ENCODE assay signal across 25 cellular contexts in genomic region chr17:76085731-76086366, GRCh38. TPM values are rescaled to one million over a fixed set of nuclear protein-coding genes. Genes with fewer than 3 reads are reported as not detected.
DNase-seq lines count a peak whose midpoint lies in the region; ATAC-seq, FAIRE-seq and TF ChIP-seq lines count a peak whose summit lies in the region.
"Had no signal": no experiment of that assay in that cellular context is flagged by ENCODE, and none has a peak within 500 bp of the region (broad histone marks: within the 10 kb centered on the region; RNA-seq: fewer than 3 reads in every experiment).

No MANE protein-coding gene starts in this region.

- H2BK12ac ChIP-seq in neuronal stem cell (ENCODE audit: low read length) = no peak overlapping the region

- H3K14ac ChIP-seq in neuronal stem cell (ENCODE audit: low read length) = no peak overlapping the region

- peak overlapping the region in 1 of 2 experiments; percentile 43; a peak in 1 of 4 replicates for H3K9ac ChIP-seq in K562 (ENCODE audit: insufficient read depth in 1 of 2, low read depth in 2 of 2, low read length in 2 of 2)
- H3K9ac ChIP-seq in neuronal stem cell (ENCODE audit: low read depth, low read length, poor library complexity) = peak overlapping the region; percentile 50
- H3K9ac ChIP-seq: BLaER1 treated with 17β-estradiol and CSF1 and Interleukin-3, amounts not matched to agents 10 nM and 100 nM had no signal

- BruUV-seq in K562 (replicated peaks; lab: Mats Ljungman, UMichigan) (no TSS peak), Caco-2 (replicated peaks; lab: Mats Ljungman, UMichigan) (no TSS peak)

- no peak overlapping the region for H3K23ac ChIP-seq in neuronal stem cell (ENCODE audit: low read depth, low read length, poor library complexity)

- no peaks in the 10 kb centered on the region for H3K27me3 ChIP-seq in CD4-positive, alpha-beta T cell (ENCODE audit: control insufficient read depth, insufficient read depth, low read length)
- no peaks in the 10 kb centered on the region for H3K27me3 ChIP-seq in K562 (ENCODE audit: control insufficient read depth in 2 of 2, insufficient read depth in 2 of 2, low read length in 2 of 2)
- peaks cover 0 to 3% (median 0%) of the 10 kb centered on the region in 3 experiments for H3K27me3 ChIP-seq in neuronal stem cell (ENCODE audit: control insufficient read depth in 3 of 3, insufficient read depth in 3 of 3, low read depth in 1 of 3, low read length in 3 of 3)
- no peaks in the 10 kb centered on the region for H3K27me3 ChIP-seq in Peyer's patch
- H3K27me3 ChIP-seq in transverse colon = no peaks in the 10 kb centered on the region
- H3K27me3 ChIP-seq in Caco-2 (replicated peaks; ENCODE audit: control insufficient read depth, insufficient read depth, low read length) = no peaks in the 10 kb centered on the region

- H2BK15ac ChIP-seq in neuronal stem cell (ENCODE audit: low read length) = no peak overlapping the region

- no peaks in the 10 kb centered on the region for H3K79me1 ChIP-seq in neuronal stem cell (ENCODE audit: low read depth, low read length)

- H3K4me2 ChIP-seq in K562 (ENCODE audit: insufficient read depth, low read length) (no peak overlapping the region), neuronal stem cell (ENCODE audit: insufficient read depth, low read length, poor library complexity, severe bottlenecking) (no peak overlapping the region)
- H3K4me2 ChIP-seq: BLaER1 treated with 17β-estradiol and CSF1 and Interleukin-3, amounts not matched to agents 10 nM and 100 nM had no signal

- no peak overlapping the region for H3K4ac ChIP-seq in neuronal stem cell (ENCODE audit: low read length)

- TF ChIP-seq EP300 in K562 (IDR thresholded peaks at IDR 0.05; ENCODE audit: low read length) = no peak
- TF ChIP-seq EP300 in transverse colon (IDR thresholded peaks at IDR 0.05; ENCODE audit: low read depth) = no peak

- no peak overlapping the region for H4K91ac ChIP-seq in neuronal stem cell (ENCODE audit: low read depth, low read length, poor library complexity)

- in situ Hi-C loops in GM13976 (cut with MboI; ENCODE audit: low sequenced_read_pairs, unreplicated experiment) = no loop called here
- in situ Hi-C loops in K562 (cut with MboI) = no loop called here
- in situ Hi-C loops in transverse colon (cut with MboI; ENCODE audit: low pct_ligation_motif_present in 1 of 4, low pct_unique_long_range_greater_than_20kb in 1 of 4, low sequenced_read_pairs in 3 of 4) = no loop called here

- H3K9me3 ChIP-seq in CD4-positive, alpha-beta T cell (ENCODE audit: control insufficient read depth, low read length) = no peaks in the 10 kb centered on the region
- no peaks in the 10 kb centered on the region for H3K9me3 ChIP-seq in K562 (replicated peaks; ENCODE audit: control insufficient read depth, insufficient read depth, low read depth, low read length)
- no peaks in the 10 kb centered on the region for H3K9me3 ChIP-seq in neuronal stem cell (replicated peaks in 1 of 2; ENCODE audit: control insufficient read depth in 2 of 2, insufficient read depth in 1 of 2, low read depth in 1 of 2, low read length in 2 of 2)
- H3K9me3 ChIP-seq in Peyer's patch = no peaks in the 10 kb centered on the region
- no peaks in the 10 kb centered on the region for H3K9me3 ChIP-seq in transverse colon
- H3K9me3 ChIP-seq in Caco-2 = no peaks in the 10 kb centered on the region
- H3K9me3 ChIP-seq: BLaER1 treated with 17β-estradiol and CSF1 and Interleukin-3, amounts not matched to agents 10 nM and 100 nM; HAP-1; SJSA1 had no signal

- H3K36me3 ChIP-seq in K562 (ENCODE audit: control insufficient read depth, insufficient read depth, low read length) (peaks cover 74% of the 10 kb centered on the region; the same call in 2 of the 3 replicates), neuronal stem cell (replicated peaks in 1 of 2; ENCODE audit: control insufficient read depth in 2 of 2, insufficient read depth in 2 of 2, low read length in 2 of 2) (peaks cover 52 to 89% of the 10 kb centered on the region in 2 donors), Peyer's patch (peaks cover 0 to 85% (median 0%) of the 10 kb centered on the region in 3 donors), transverse colon (peaks cover 0 to 46% (median 22%) of the 10 kb centered on the region in 4 donors), Caco-2 (ENCODE audit: control insufficient read depth, insufficient read depth, low read length) (peaks cover 5% of the 10 kb centered on the region)

- H3K27ac ChIP-seq in CD4-positive, alpha-beta T cell (ENCODE audit: low read depth, low read length) = peak overlapping the region; percentile 2
- no peak overlapping the region for H3K27ac ChIP-seq in K562 (ENCODE audit: extremely low read depth, low read depth, low read length)
- H3K27ac ChIP-seq in neuronal stem cell (replicated peaks; ENCODE audit: low read length) = no peak overlapping the region
- H3K27ac ChIP-seq in Peyer's patch = no peak overlapping the region
- H3K27ac ChIP-seq in transverse colon = no peak overlapping the region
- H3K27ac ChIP-seq: BLaER1 treated with 17β-estradiol and CSF1 and Interleukin-3, amounts not matched to agents 10 nM and 100 nM; SJSA1 had no signal

- 0 out of 2 replicates have a peak, but pooled peaks cover 5% of the 10 kb centered on the region for H4K20me1 ChIP-seq in K562 (replicated peaks; ENCODE audit: control insufficient read depth, insufficient read depth, low read length)

- no peak overlapping the region for H2BK5ac ChIP-seq in neuronal stem cell (ENCODE audit: low read length)

- H2AK5ac ChIP-seq in neuronal stem cell (ENCODE audit: low read depth, low read length) = no peak overlapping the region

- H3K4me3 Mint-ChIP-seq in CD4-positive, alpha-beta T cell = no peak overlapping the region
- no peak overlapping the region for H3K4me3 Mint-ChIP-seq in Caco-2 (ENCODE audit: unreplicated experiment)
- H3K4me3 Mint-ChIP-seq: CD8-positive, alpha-beta T cell had no signal

- TF ChIP-seq RAD21 in K562 (CRISPR knock-in tag; conservative IDR thresholded peaks at IDR 0.05 in 1 of 2, IDR thresholded peaks at IDR 0.05 in 1 of 2) = no peak

- CTCF ChIA-PET in CD4-positive, alpha-beta T cell (lab: Charles Lee) = no interaction called here
- CTCF ChIA-PET in K562 (lab: Yijun Ruan, JAX; ENCODE audit: low intra/inter-chr PET ratio) = no interaction called here
- CTCF ChIA-PET in Caco-2 (lab: Charles Lee) = interaction anchor here (0.9 kb wide), 1 partner anchor 24 kb away, joined by 6 read pairs; no protein-coding TSS in a partner anchor

- H3K27ac Mint-ChIP-seq in CD4-positive, alpha-beta T cell = no peak overlapping the region
- no peak overlapping the region for H3K27ac Mint-ChIP-seq in Caco-2 (ENCODE audit: unreplicated experiment)
- H3K27ac Mint-ChIP-seq: CD8-positive, alpha-beta T cell had no signal

- intact Hi-C loops in CD4-positive, alpha-beta T cell (cut with DNase I, micrococcal nuclease) = no loop called here
- intact Hi-C loops in K562 (cut with micrococcal nuclease) (no loop called here), transverse colon (cut with DNase I; ENCODE audit: low total_unique reads) (no loop called here), Caco-2 (cut with micrococcal nuclease; ENCODE audit: unreplicated experiment) (no loop called here)

- no peaks in the 10 kb centered on the region for H3K9me3 Mint-ChIP-seq in CD4-positive, alpha-beta T cell
- H3K9me3 Mint-ChIP-seq in Caco-2 (ENCODE audit: unreplicated experiment) = no peaks in the 10 kb centered on the region
- H3K9me3 Mint-ChIP-seq: CD8-positive, alpha-beta T cell had no signal

- DNase-seq in CD4-positive, alpha-beta T cell = no peak
- DNase-seq in GM13976 (ENCODE audit: low spot score) (peak; percentile 17), K562 (ENCODE audit: extremely low read depth in 1 of 4, low spot score in 3 of 4) (no peak), neuronal stem cell (ENCODE audit: low spot score) (no peak), Peyer's patch (no peak), transverse colon (no peak), Caco-2 (no peak)
- DNase-seq: ACHN; Calu3; CD8-positive, alpha-beta T cell; EL; GF-D8; KG1; NCI-H1092 treated with DMSO at 0.1 percent for 48 hours; NCI-H146; NCI-H2029; NCI-H2171; NCI-H345; NCI-H524; NCI-H82 had no signal

- H3K4me3 ChIP-seq in K562 (no peak overlapping the region), neuronal stem cell (ENCODE audit: low read length in 2 of 2) (no peak overlapping the region), Peyer's patch (no peak overlapping the region), transverse colon (no peak overlapping the region), Caco-2 (ENCODE audit: low read depth, low read length) (no peak overlapping the region)
- H3K4me3 ChIP-seq: BLaER1 treated with 17β-estradiol and CSF1 and Interleukin-3, amounts not matched to agents 10 nM and 100 nM; HAP-1; SJSA1 had no signal

- H2BK120ac ChIP-seq in neuronal stem cell (ENCODE audit: low read depth, low read length) = no peak overlapping the region

- H3K36me3 Mint-ChIP-seq in CD4-positive, alpha-beta T cell (ENCODE audit: low read depth) = peaks cover 62% of the 10 kb centered on the region
- peaks cover 50% of the 10 kb centered on the region for H3K36me3 Mint-ChIP-seq in Caco-2 (ENCODE audit: insufficient read depth, unreplicated experiment)

- TF ChIP-seq CTCF in CD4-positive, alpha-beta T cell (IDR thresholded peaks at IDR 0.05) = no peak
- TF ChIP-seq CTCF in GM13976 (IDR thresholded peaks at IDR 0.05; ENCODE audit: borderline replicate concordance, control extremely low read depth, extremely low read depth, insufficient read depth, missing control alignments) (no peak), K562 (IDR thresholded peaks at IDR 0.05 in 2 of 3, conservative IDR thresholded peaks at IDR 0.05 in 1 of 3; ENCODE audit: insufficient read depth in 2 of 3, low read depth in 1 of 3, low read length in 3 of 3) (no peak), Peyer's patch (IDR thresholded peaks at IDR 0.05) (no peak), transverse colon (IDR thresholded peaks at IDR 0.05) (no peak), Caco-2 (IDR thresholded peaks at IDR 0.05; ENCODE audit: insufficient read depth in 1 of 2, low read depth in 1 of 2, low read length in 1 of 2, severe bottlenecking in 1 of 2, unreplicated experiment in 1 of 2) (peak in 1 of 2 experiments; percentile 6)

- no peaks in the 10 kb centered on the region for H3K79me2 ChIP-seq in K562 (ENCODE audit: control insufficient read depth, insufficient read depth, low read length)

- WGBS in K562 (ENCODE audit: insufficient coverage, low coverage, missing lambda C conversion rate) = 89% methylated on average over 10 of the region's 13 CpGs
- no CpG with 5 or more reads among the region's 13 CpGs for WGBS in neuronal stem cell (ENCODE audit: extremely low coverage in 2 of 2, insufficient read length in 2 of 2, insufficient replicate concordance in 1 of 2), 2 donors
- 92 to 100% methylated on average over 1 to 12 of the region's 13 CpGs for WGBS in transverse colon (ENCODE audit: low coverage in 1 of 2), 2 donors

- no peak for FAIRE-seq in K562 (lab: Jason Lieb, UNC)
- FAIRE-seq: RCC 7860 had no signal

- no peaks in the 10 kb centered on the region for H3K4me1 Mint-ChIP-seq in CD4-positive, alpha-beta T cell (ENCODE audit: low read depth)
- no peaks in the 10 kb centered on the region for H3K4me1 Mint-ChIP-seq in Caco-2 (ENCODE audit: low read depth, unreplicated experiment)

- H3K9me1 ChIP-seq in K562 (ENCODE audit: control insufficient read depth, insufficient read depth, low read length) = no peaks in the 10 kb centered on the region

- no peak overlapping the region for H3K18ac ChIP-seq in neuronal stem cell (ENCODE audit: low read length)

- POLR2A ChIA-PET in CD4-positive, alpha-beta T cell (lab: Charles Lee) = no interaction called here
- POLR2A ChIA-PET in K562 (lab: Yijun Ruan, JAX) = interaction anchor here (1.2 to 1.4 kb wide), 3 partner anchors 8 to 13 kb away, joined by 4 read pairs; partner anchors contain the start of gene SRP68
- POLR2A ChIA-PET in Caco-2 (lab: Charles Lee) = interaction anchor here (0.6 to 1.0 kb wide), 2 partner anchors 13 to 197 kb away, joined by 3 to 7 read pairs; partner anchors contain the start of gene SRP68

- H3K27me3 Mint-ChIP-seq in CD4-positive, alpha-beta T cell = no peaks in the 10 kb centered on the region
- H3K27me3 Mint-ChIP-seq in Caco-2 (ENCODE audit: insufficient read depth, unreplicated experiment) = no peaks in the 10 kb centered on the region

- no peak overlapping the region for H4K8ac ChIP-seq in neuronal stem cell (ENCODE audit: low read depth, low read length)

- peaks cover 0 to 21% of the 10 kb centered on the region in 2 experiments; a peak in 1 of 5 replicates for H3K4me1 ChIP-seq in K562 (replicated peaks in 1 of 2; ENCODE audit: control insufficient read depth in 2 of 2, insufficient read depth in 2 of 2, low read length in 2 of 2)
- peaks cover 0 to 2% of the 10 kb centered on the region in 2 donors for H3K4me1 ChIP-seq in neuronal stem cell (ENCODE audit: control insufficient read depth in 2 of 2, insufficient read depth in 1 of 2, low read depth in 1 of 2, low read length in 2 of 2)
- H3K4me1 ChIP-seq in Peyer's patch = no peaks in the 10 kb centered on the region
- H3K4me1 ChIP-seq in transverse colon = no peaks in the 10 kb centered on the region
- no peaks in the 10 kb centered on the region for H3K4me1 ChIP-seq in Caco-2
- H3K4me1 ChIP-seq: HAP-1, SJSA1 had no signal

- no peak for ATAC-seq in CD4-positive, alpha-beta T cell (ENCODE audit: poor library complexity)
- no peak for ATAC-seq in K562
- ATAC-seq: CD8-positive, alpha-beta T cell; Right ventricle myocardium inferior had no signal

- no peak overlapping the region for H2AFZ ChIP-seq in K562 (ENCODE audit: low read depth, low read length)
- no peak overlapping the region for H2AFZ ChIP-seq in neuronal stem cell (ENCODE audit: low read length)

- no peak for TF ChIP-seq POLR2A in K562 (conservative IDR thresholded peaks at IDR 0.05)
- TF ChIP-seq POLR2A in Peyer's patch (IDR thresholded peaks at IDR 0.05) = no peak
- TF ChIP-seq POLR2A in transverse colon (IDR thresholded peaks at IDR 0.05) = no peak

RNA-seq across cellular contexts. Expression of gene ZACN, which starts 6.9 kb away (rescaled TPM):
- under 1 TPM; 0.69 to 0.98 TPM for total RNA-seq in CD4-positive, alpha-beta T cell
- total RNA-seq in K562 (2011; cell fraction: chromatin; rRNA removed; ENCODE audit: low replicate concordance) = 0.32 TPM in 1 of 2 replicates, not detected in the other
- total RNA-seq in K562 (2011; cell fraction: nucleolus; rRNA removed) = 0.13 TPM in 1 of 2 replicates, not detected in the other
- total RNA-seq in K562 (2011; cell fraction: nucleoplasm; rRNA removed) = not detected in 2 replicates
- not detected in 2 replicates for total RNA-seq in K562 (2014; rRNA removed)
- total RNA-seq in K562 (2014; rRNA removed; fragmentation: Illumina TruSeq; extraction: Trizol) = not detected in 2 replicates
- total RNA-seq in K562 (2015; rRNA removed; fragmentation: Illumina TruSeq; extraction: Trizol) = not detected in 2 replicates
- 0.07 TPM in 1 of 2 replicates, not detected in the other for total RNA-seq in K562 (2021)
- polyA plus RNA-seq in K562 (2011; rRNA removed) = not detected in 2 replicates
- polyA plus RNA-seq in K562 (2011; cell fraction: cytosol; rRNA removed) = not detected in 2 replicates
- 0.07 and 0.20 TPM in 2 replicates for polyA plus RNA-seq in K562 (2011; cell fraction: nucleus; rRNA removed)
- polyA plus RNA-seq in K562 (2012) = 3.9 and 6.5 TPM in 2 replicates
- polyA plus RNA-seq in K562 (2014; fragmentation: Illumina TruSeq; extraction: Trizol) = not detected in 2 replicates
- polyA plus RNA-seq in K562 (2014; fragmentation: Nextera tagmentation; extraction: Ambion mirVana) = not detected
- not detected in 2 replicates for polyA plus RNA-seq in K562 (2014; rRNA removed)
- not detected in 2 replicates for polyA minus RNA-seq in K562 (2011; rRNA and poly(A)+ RNA removed)
- polyA minus RNA-seq in K562 (2011; cell fraction: cytosol; rRNA and poly(A)+ RNA removed) = not detected in 2 replicates
- not detected in 2 replicates for polyA minus RNA-seq in K562 (2011; cell fraction: nucleus; rRNA and poly(A)+ RNA removed)
- polyA plus RNA-seq in neuronal stem cell (2013, experiment 1 of 2) = not detected
- polyA plus RNA-seq in neuronal stem cell (2013, experiment 2 of 2) = not detected
- total RNA-seq in Peyer's patch = not detected
- under 1 TPM in 1 of 4 donors, not detected in 3; 0.40 TPM for total RNA-seq in transverse colon
- total RNA-seq in Caco-2 (2022) = 0.34 TPM in 1 of 2 replicates, not detected in the other
- total RNA-seq: Right ventricle myocardium inferior, SJSA1 had no signal

RNA-seq across cellular contexts. Expression of gene GALR2, which starts 11.3 kb away (rescaled TPM):
- total RNA-seq in CD4-positive, alpha-beta T cell = 1 to 10 TPM in 1 of 2 experiments, under 1 TPM in 1; 0.59 to 1.0 TPM
- not detected in 2 replicates for total RNA-seq in K562 (2011; cell fraction: chromatin; rRNA removed; ENCODE audit: low replicate concordance)
- total RNA-seq in K562 (2011; cell fraction: nucleolus; rRNA removed) = 0.17 TPM in 1 of 2 replicates, not detected in the other
- total RNA-seq in K562 (2011; cell fraction: nucleoplasm; rRNA removed) = not detected in 2 replicates
- total RNA-seq in K562 (2014; rRNA removed) = not detected in 2 replicates
- not detected in 2 replicates for total RNA-seq in K562 (2014; rRNA removed; fragmentation: Illumina TruSeq; extraction: Trizol)
- not detected in 2 replicates for total RNA-seq in K562 (2015; rRNA removed; fragmentation: Illumina TruSeq; extraction: Trizol)
- not detected in 2 replicates for total RNA-seq in K562 (2021)
- not detected in 2 replicates for polyA plus RNA-seq in K562 (2011; rRNA removed)
- 0.18 TPM in 1 of 2 replicates, not detected in the other for polyA plus RNA-seq in K562 (2011; cell fraction: cytosol; rRNA removed)
- polyA plus RNA-seq in K562 (2011; cell fraction: nucleus; rRNA removed) = not detected in 2 replicates
- polyA plus RNA-seq in K562 (2012) = not detected in 2 replicates
- polyA plus RNA-seq in K562 (2014; fragmentation: Illumina TruSeq; extraction: Trizol) = not detected in 2 replicates
- polyA plus RNA-seq in K562 (2014; fragmentation: Nextera tagmentation; extraction: Ambion mirVana) = not detected
- polyA plus RNA-seq in K562 (2014; rRNA removed) = 0.34 TPM in 1 of 2 replicates, not detected in the other
- not detected in 2 replicates for polyA minus RNA-seq in K562 (2011; rRNA and poly(A)+ RNA removed)
- polyA minus RNA-seq in K562 (2011; cell fraction: cytosol; rRNA and poly(A)+ RNA removed) = not detected in 2 replicates
- not detected in 2 replicates for polyA minus RNA-seq in K562 (2011; cell fraction: nucleus; rRNA and poly(A)+ RNA removed)
- polyA plus RNA-seq in neuronal stem cell (2013, experiment 1 of 2) = not detected
- 0.03 TPM for polyA plus RNA-seq in neuronal stem cell (2013, experiment 2 of 2)
- under 1 TPM in 1 of 4 donors, not detected in 3; 0.95 TPM for total RNA-seq in Peyer's patch
- total RNA-seq in transverse colon = 1 to 10 TPM in 3 of 4 donors, not detected in 1; 1.9 to 10.0 (median 3.2) TPM
- total RNA-seq in Caco-2 (2022) = 0.50 and 0.79 TPM in 2 replicates
- total RNA-seq: Right ventricle myocardium inferior had no signal

RNA-seq across cellular contexts. Expression of gene SRP68, which starts 13.5 kb away (rescaled TPM):
- total RNA-seq in CD4-positive, alpha-beta T cell = 100 to 1,000 TPM; 106 to 108 TPM
- total RNA-seq in K562 (2011; cell fraction: chromatin; rRNA removed; ENCODE audit: low replicate concordance) = 133 and 147 TPM in 2 replicates
- 62.8 and 73.2 TPM in 2 replicates for total RNA-seq in K562 (2011; cell fraction: nucleolus; rRNA removed)
- total RNA-seq in K562 (2011; cell fraction: nucleoplasm; rRNA removed) = 99.2 and 124 TPM in 2 replicates
- total RNA-seq in K562 (2014; rRNA removed) (29.8 and 35.3 TPM in 2 replicates), K562 (2014; rRNA removed; fragmentation: Illumina TruSeq; extraction: Trizol) (32.4 and 33.8 TPM in 2 replicates), K562 (2015; rRNA removed; fragmentation: Illumina TruSeq; extraction: Trizol) (33.6 and 36.2 TPM in 2 replicates), K562 (2021) (73.5 and 77.4 TPM in 2 replicates), Peyer's patch (10 to 100 TPM; 32.2 to 43.4 (median 32.6) TPM), transverse colon (10 to 100 TPM; 11.6 to 44.8 (median 30.4) TPM), Caco-2 (2022) (105 and 113 TPM in 2 replicates)
- polyA plus RNA-seq in K562 (2011; rRNA removed) (79.6 and 93.4 TPM in 2 replicates), K562 (2014; fragmentation: Illumina TruSeq; extraction: Trizol) (85.7 and 92.6 TPM in 2 replicates), K562 (2014; fragmentation: Nextera tagmentation; extraction: Ambion mirVana) (10 to 100 TPM; 29.4 to 31.4 TPM), K562 (2014; rRNA removed) (62.8 and 63.5 TPM in 2 replicates)
- polyA plus RNA-seq in K562 (2011; cell fraction: cytosol; rRNA removed) = 55.4 and 75.0 TPM in 2 replicates
- 49.7 and 56.7 TPM in 2 replicates for polyA plus RNA-seq in K562 (2011; cell fraction: nucleus; rRNA removed)
- 73.7 and 81.8 TPM in 2 replicates for polyA plus RNA-seq in K562 (2012)
- polyA minus RNA-seq in K562 (2011; rRNA and poly(A)+ RNA removed) = 82.1 and 85.9 TPM in 2 replicates
- polyA minus RNA-seq in K562 (2011; cell fraction: cytosol; rRNA and poly(A)+ RNA removed) = 40.9 and 46.4 TPM in 2 replicates
- polyA minus RNA-seq in K562 (2011; cell fraction: nucleus; rRNA and poly(A)+ RNA removed) = 22.2 and 39.0 TPM in 2 replicates
- polyA plus RNA-seq in neuronal stem cell (2013, experiment 1 of 2) = 51.0 TPM
- polyA plus RNA-seq in neuronal stem cell (2013, experiment 2 of 2) = 51.5 TPM

RNA-seq across cellular contexts. Expression of gene EXOC7, which starts 17.7 kb away (rescaled TPM):
- 10 to 100 TPM; 88.1 to 90.6 TPM for total RNA-seq in CD4-positive, alpha-beta T cell
- total RNA-seq in K562 (2011; cell fraction: chromatin; rRNA removed; ENCODE audit: low replicate concordance) = 106 and 307 TPM in 2 replicates
- 138 and 157 TPM in 2 replicates for total RNA-seq in K562 (2011; cell fraction: nucleolus; rRNA removed)
- 108 and 119 TPM in 2 replicates for total RNA-seq in K562 (2011; cell fraction: nucleoplasm; rRNA removed)
- total RNA-seq in K562 (2014; rRNA removed) (35.0 and 35.5 TPM in 2 replicates), K562 (2014; rRNA removed; fragmentation: Illumina TruSeq; extraction: Trizol) (29.0 and 30.3 TPM in 2 replicates), K562 (2015; rRNA removed; fragmentation: Illumina TruSeq; extraction: Trizol) (36.3 and 42.4 TPM in 2 replicates), K562 (2021) (53.1 and 57.0 TPM in 2 replicates), Peyer's patch (100 to 1,000 TPM; 113 to 160 (median 134) TPM), transverse colon (100 to 1,000 TPM in 2 of 4 donors, 10 to 100 TPM in 2; 88.0 to 143 (median 105) TPM), Caco-2 (2022) (205 TPM in 2 replicates)
- polyA plus RNA-seq in K562 (2011; rRNA removed) (36.5 and 37.1 TPM in 2 replicates), K562 (2014; fragmentation: Illumina TruSeq; extraction: Trizol) (27.8 and 31.2 TPM in 2 replicates), K562 (2014; fragmentation: Nextera tagmentation; extraction: Ambion mirVana) (10 to 100 TPM; 18.6 to 20.2 TPM), K562 (2014; rRNA removed) (30.5 and 36.2 TPM in 2 replicates)
- 30.9 and 53.6 TPM in 2 replicates for polyA plus RNA-seq in K562 (2011; cell fraction: cytosol; rRNA removed)
- polyA plus RNA-seq in K562 (2011; cell fraction: nucleus; rRNA removed) = 85.3 and 123 TPM in 2 replicates
- 44.4 and 49.7 TPM in 2 replicates for polyA plus RNA-seq in K562 (2012)
- polyA minus RNA-seq in K562 (2011; rRNA and poly(A)+ RNA removed) = 31.0 and 40.9 TPM in 2 replicates
- polyA minus RNA-seq in K562 (2011; cell fraction: cytosol; rRNA and poly(A)+ RNA removed) = 32.9 and 34.2 TPM in 2 replicates
- 58.6 and 66.9 TPM in 2 replicates for polyA minus RNA-seq in K562 (2011; cell fraction: nucleus; rRNA and poly(A)+ RNA removed)
- polyA plus RNA-seq in neuronal stem cell (2013, experiment 1 of 2) = 50.4 TPM
- polyA plus RNA-seq in neuronal stem cell (2013, experiment 2 of 2) = 47.0 TPM

RNA-seq across cellular contexts. Expression of gene FOXJ1, which starts 55.2 kb away (rescaled TPM):
- total RNA-seq in CD4-positive, alpha-beta T cell = under 1 TPM; 0.63 to 0.89 TPM
- not detected in 2 replicates for total RNA-seq in K562 (2011; cell fraction: chromatin; rRNA removed; ENCODE audit: low replicate concordance)
- not detected in 2 replicates for total RNA-seq in K562 (2011; cell fraction: nucleolus; rRNA removed)
- total RNA-seq in K562 (2011; cell fraction: nucleoplasm; rRNA removed) = not detected in 2 replicates
- total RNA-seq in K562 (2014; rRNA removed) = not detected in 2 replicates
- not detected in 2 replicates for total RNA-seq in K562 (2014; rRNA removed; fragmentation: Illumina TruSeq; extraction: Trizol)
- not detected in 2 replicates for total RNA-seq in K562 (2015; rRNA removed; fragmentation: Illumina TruSeq; extraction: Trizol)
- total RNA-seq in K562 (2021) = 0.07 TPM in 2 replicates
- not detected in 2 replicates for polyA plus RNA-seq in K562 (2011; rRNA removed)
- polyA plus RNA-seq in K562 (2011; cell fraction: cytosol; rRNA removed) = 0.03 TPM in 1 of 2 replicates, not detected in the other
- not detected in 2 replicates for polyA plus RNA-seq in K562 (2011; cell fraction: nucleus; rRNA removed)
- polyA plus RNA-seq in K562 (2012) = 0.06 TPM in 1 of 2 replicates, not detected in the other
- polyA plus RNA-seq in K562 (2014; fragmentation: Illumina TruSeq; extraction: Trizol) = not detected in 2 replicates
- polyA plus RNA-seq in K562 (2014; fragmentation: Nextera tagmentation; extraction: Ambion mirVana) = not detected
- not detected in 2 replicates for polyA plus RNA-seq in K562 (2014; rRNA removed)
- polyA minus RNA-seq in K562 (2011; rRNA and poly(A)+ RNA removed) = not detected in 2 replicates
- not detected in 2 replicates for polyA minus RNA-seq in K562 (2011; cell fraction: cytosol; rRNA and poly(A)+ RNA removed)
- 0.11 TPM in 1 of 2 replicates, not detected in the other for polyA minus RNA-seq in K562 (2011; cell fraction: nucleus; rRNA and poly(A)+ RNA removed)
- polyA plus RNA-seq in neuronal stem cell (2013, experiment 1 of 2) = 1.5 TPM
- polyA plus RNA-seq in neuronal stem cell (2013, experiment 2 of 2) = 1.5 TPM
- total RNA-seq in Peyer's patch = not detected
- 1 to 10 TPM in 2 of 4 donors, under 1 TPM in 1, not detected in 1; 0.82 to 7.4 (median 1.9) TPM for total RNA-seq in transverse colon
- 7.0 and 10.7 TPM in 2 replicates for total RNA-seq in Caco-2 (2022)
- total RNA-seq: Calu3, Right ventricle myocardium inferior, SJSA1 had no signal
